26 cellular contexts compared by ENCODE assay signal in the genomic region with DNA sequence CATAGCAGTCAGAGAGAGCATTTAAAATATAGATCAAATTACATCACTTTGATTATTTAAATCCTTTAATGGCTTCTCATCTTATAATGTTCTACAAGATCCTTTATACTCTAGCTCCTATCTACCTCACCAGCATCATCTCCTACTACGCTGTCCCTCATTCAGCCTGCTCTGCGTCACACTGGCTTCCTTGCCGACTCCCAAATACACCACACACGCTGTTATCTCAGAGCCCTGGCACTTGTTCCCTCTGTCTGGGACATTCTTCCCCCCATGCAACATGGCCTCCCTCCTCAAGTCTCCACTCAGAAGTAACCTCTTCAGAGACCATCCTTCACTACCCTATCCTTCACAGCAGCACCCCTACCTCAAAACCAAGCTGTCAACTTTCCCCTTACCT. TPM values are rescaled to one million over a fixed set of nuclear protein-coding genes. Genes with fewer than 3 reads are reported as not detected.
"Had no signal": no experiment of that assay in that cellular context is flagged by ENCODE, and none has a peak within 500 bp of the region (broad histone marks: within the 10 kb centered on the region; RNA-seq: fewer than 3 reads in every experiment).

No MANE protein-coding gene starts in this region.

- H3K4me2 ChIP-seq: SK-N-SH had no signal

- H3K9ac ChIP-seq: SK-N-SH had no signal

- FAIRE-seq: HTR-8/SVneo, RCC 7860 had no signal

- H3K9me3 ChIP-seq: MG63, SK-N-SH had no signal

- H3K27ac Mint-ChIP-seq: T-cell had no signal

- H3K9me3 Mint-ChIP-seq: T-cell had no signal

- H3K36me3 ChIP-seq: MG63 had no signal

- H3K4me1 Mint-ChIP-seq: T-cell had no signal

- H3K4me3 ChIP-seq: MG63 had no signal

- H3K27ac ChIP-seq: HL-60 had no signal

- DNase-seq: KBM-7, MG63, NCI-H1092, NCI-H1105 treated with DMSO at 0.1 percent for 48 hours, NCI-H1417 treated with DMSO at 0.1 percent for 48 hours, NCI-H146, NCI-H1694 treated with DMSO at 0.1 percent for 48 hours, NCI-H1930, NCI-H2081, NCI-H2107, NCI-H2227 treated with DMSO at 0.1 percent for 48 hours, NCI-H524 treated with DMSO at 0.1 percent for 48 hours, NCI-H69, NCI-H774, Right ventricle myocardium superior, RPMI8226, SIG-M5, SK-N-SH, SW 1271, T-cell had no signal

- ATAC-seq: T-cell had no signal

- H3K27me3 ChIP-seq: MG63 had no signal

- H3K36me3 Mint-ChIP-seq: T-cell had no signal

- H3K4me3 Mint-ChIP-seq: T-cell had no signal

RNA-seq across cellular contexts. Expression of a gene that starts 46.7 kb away (rescaled TPM):
- total RNA-seq: LHCN-M2 had no signal
- polyA plus RNA-seq: SK-N-SH had no signal

RNA-seq across cellular contexts. Expression of a gene that starts 50.1 kb away (rescaled TPM):
- total RNA-seq: LHCN-M2, NCI-H460, Right ventricle myocardium superior, SK-MEL-5 had no signal
- polyA plus RNA-seq: SK-N-SH had no signal
